ENCODE assay signal across 1 cellular context in the genomic region with DNA sequence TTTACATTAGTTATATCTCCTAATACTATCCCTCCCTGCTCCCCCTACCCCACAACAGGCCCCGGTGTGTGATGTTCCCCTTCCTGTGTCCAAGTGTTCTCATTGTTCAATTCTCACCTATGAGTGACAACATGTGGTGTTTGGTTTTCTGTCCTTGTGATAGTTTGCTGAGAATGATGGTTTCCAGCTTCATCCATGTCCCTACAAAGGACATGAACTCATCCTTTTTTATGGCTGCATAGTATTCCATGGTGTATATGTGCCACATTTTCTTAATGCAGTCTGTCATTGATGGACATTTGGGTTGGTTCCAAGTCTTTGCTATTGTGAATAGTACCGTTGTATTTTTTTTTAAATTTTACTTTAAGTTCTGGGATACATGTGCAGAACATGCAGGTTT. TPM values are rescaled to one million over a fixed set of nuclear protein-coding genes. Genes with fewer than 3 reads are reported as not detected.
"Had no signal": no experiment of that assay in that cellular context is flagged by ENCODE, and none has a peak within 500 bp of the region (broad histone marks: within the 10 kb centered on the region; RNA-seq: fewer than 3 reads in every experiment).

No MANE protein-coding gene starts in this region.

RNA-seq across cellular contexts. Expression of a gene that starts 42.7 kb away (rescaled TPM):
- total RNA-seq: G401 had no signal
